Comparison of ENCODE assay signal across 15 cellular contexts in the genomic region with DNA sequence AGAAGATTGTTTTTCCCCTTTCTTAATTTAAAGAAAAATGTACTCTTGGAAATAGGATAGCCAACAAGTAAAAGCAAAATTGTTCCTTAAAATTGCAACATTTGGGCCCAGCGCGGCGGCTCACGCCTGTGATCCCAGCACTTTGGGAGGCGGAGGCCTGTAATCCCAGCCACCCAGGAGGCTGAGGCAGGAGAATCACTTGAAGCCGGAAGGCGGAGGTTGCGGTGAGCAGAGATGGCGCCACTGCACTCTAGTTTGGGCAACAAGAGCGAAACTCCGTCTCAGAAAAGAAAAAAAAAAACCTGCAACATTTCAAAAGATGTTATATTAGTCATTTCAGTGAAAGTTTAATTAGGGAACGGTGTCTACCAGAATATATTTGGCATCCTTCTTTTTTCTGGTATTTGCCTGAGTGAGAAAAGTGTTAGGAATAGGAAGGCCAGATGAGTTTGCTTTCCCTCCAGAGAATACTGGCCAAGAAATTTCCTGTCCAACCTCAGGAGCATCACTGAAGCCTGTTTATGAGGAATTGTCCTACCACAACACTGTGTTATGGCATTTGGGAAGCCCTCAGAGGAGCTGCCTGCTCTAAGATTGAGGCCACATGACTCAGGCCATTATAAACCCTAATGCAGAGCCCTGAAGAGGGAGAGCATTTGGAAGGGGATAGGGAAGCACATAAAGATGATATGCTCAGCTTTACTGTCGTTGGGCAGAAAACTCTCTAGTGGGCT. TPM values are rescaled to one million over a fixed set of nuclear protein-coding genes. Genes with fewer than 3 reads are reported as not detected.
DNase-seq lines count a peak whose midpoint lies in the region; ATAC-seq and TF ChIP-seq lines count a peak whose summit lies in the region.
"Had no signal": no experiment of that assay in that cellular context is flagged by ENCODE, and none has a peak within 500 bp of the region (broad histone marks: within the 10 kb centered on the region; RNA-seq: fewer than 3 reads in every experiment).

No MANE protein-coding gene starts in this region.

- ATAC-seq in right lobe of liver (no peak), HG03045 (IDR thresholded peaks at IDR 0.05; ENCODE audit: unreplicated experiment) (no peak)
- ATAC-seq: natural killer cell had no signal

- H3K27me3 ChIP-seq in adipocyte (replicated peaks; ENCODE audit: control insufficient read depth, insufficient read depth, low read length) (no peaks in the 10 kb centered on the region), iPS-18a (ENCODE audit: control insufficient read depth, insufficient read depth, low read length) (no peaks in the 10 kb centered on the region), testis (no peaks in the 10 kb centered on the region), right lobe of liver (peaks cover 0 to 7% of the 10 kb centered on the region in 2 donors)

- H3K4me3 ChIP-seq in adipocyte (ENCODE audit: low read length) (no peak overlapping the region), iPS-18a (ENCODE audit: low read length) (peak overlapping the region; percentile 100), testis (no peak overlapping the region), right lobe of liver (no peak overlapping the region)

- no peak for TF ChIP-seq CTCF in testis (IDR thresholded peaks at IDR 0.05)
- TF ChIP-seq CTCF in right lobe of liver (IDR thresholded peaks at IDR 0.05), result no peak

- intact Hi-C loops in testis (cut with DNase I; ENCODE audit: low total_unique reads), result no loop called here
- intact Hi-C loops in right lobe of liver (cut with DNase I), result loop anchor here in 1 of 2 donors (10.0 kb wide), 1 partner anchor 601 kb away; no protein-coding TSS in a partner anchor

- no peak overlapping the region for H3K27ac ChIP-seq in iPS-18a (ENCODE audit: low read length)
- peak overlapping the region in 1 of 2 donors; percentile 32 for H3K27ac ChIP-seq in testis
- H3K27ac ChIP-seq in right lobe of liver, result no peak overlapping the region
- H3K27ac ChIP-seq: HL-60, RWPE1 had no signal

- peak; percentile 40 for DNase-seq in GM04504 (ENCODE audit: low read depth)
- DNase-seq in adipocyte (ENCODE audit: low read depth), result peak; percentile 46
- DNase-seq in testis, result peak; percentile 61
- no peak for DNase-seq in stimulated activated CD4-positive, alpha-beta T cell treated with anti-CD3 and anti-CD28 coated beads, Interleukin-4, amount 100 ng/mL, for 4 hours
- no peak for DNase-seq in right lobe of liver
- no peak for DNase-seq in mesenteric fat pad (ENCODE audit: low spot score)
- DNase-seq: activated CD4-positive, alpha-beta T cell treated with anti-CD3 and anti-CD28 coated beads for 1 hour; activated T-cell treated with anti-CD3 and anti-CD28 coated beads, Interleukin-2, amount 50 U/mL, for 48 hours; natural killer cell; NCI-H1048; stimulated activated CD4-positive, alpha-beta T cell treated with anti-CD3 and anti-CD28 coated beads, Interleukin-12 subunit alpha, Interleukin-12 subunit beta, amount 100 ng/mL, for 4 hours had no signal

- H3K4me1 ChIP-seq in adipocyte (ENCODE audit: control insufficient read depth, insufficient read depth, low read length) (peaks cover 15% of the 10 kb centered on the region), iPS-18a (ENCODE audit: control insufficient read depth, low read depth, low read length) (peaks cover 44% of the 10 kb centered on the region), testis (peaks cover 2% of the 10 kb centered on the region), right lobe of liver (peaks cover 0 to 9% (median 0%) of the 10 kb centered on the region in 4 donors)

- WGBS in testis, 2 donors, result 48 to 75% methylated on average over 13 of the region's 13 CpGs
- WGBS in right lobe of liver (ENCODE audit: insufficient coverage, low coverage, low lambda C conversion rate, missing lambda C conversion rate), result 88% methylated on average over 10 of the region's 13 CpGs

- no peak overlapping the region for H3K9ac ChIP-seq in adipocyte (ENCODE audit: low read length)
- H3K9ac ChIP-seq in iPS-18a (ENCODE audit: low read length), result no peak overlapping the region

- H3K9me3 ChIP-seq in adipocyte (ENCODE audit: control insufficient read depth, low read length) (no peaks in the 10 kb centered on the region), iPS-18a (ENCODE audit: control insufficient read depth, low read depth, low read length) (no peaks in the 10 kb centered on the region), testis (no peaks in the 10 kb centered on the region), right lobe of liver (no peaks in the 10 kb centered on the region)

- TF ChIP-seq POLR2A in testis (IDR thresholded peaks at IDR 0.05), result no peak
- TF ChIP-seq POLR2A in right lobe of liver (IDR thresholded peaks at IDR 0.05), result no peak

- H3K36me3 ChIP-seq in adipocyte (ENCODE audit: control insufficient read depth, insufficient read depth, low read length, severe bottlenecking), result no peaks in the 10 kb centered on the region
- peaks cover 7% of the 10 kb centered on the region for H3K36me3 ChIP-seq in iPS-18a (ENCODE audit: control insufficient read depth, low read depth, low read length)
- no peaks in the 10 kb centered on the region for H3K36me3 ChIP-seq in testis (ENCODE audit: low read depth, missing control alignments)
- H3K36me3 ChIP-seq in right lobe of liver, result no peaks in the 10 kb centered on the region

RNA-seq across cellular contexts. Expression of a gene that starts 1.2 kb away (rescaled TPM):
- 10 to 100 TPM; 61.0 to 64.0 TPM for total RNA-seq in testis
- polyA plus RNA-seq in testis (ENCODE audit: insufficient read depth, low read depth, low replicate concordance), result 81.2 TPM
- 1 to 10 TPM in 5 of 6 experiments, under 1 TPM in 1; 0.64 to 7.5 (median 2.0) TPM for total RNA-seq in right lobe of liver
- 107 TPM for total RNA-seq in mesenteric fat pad
- total RNA-seq: natural killer cell had no signal

Comparison
In these comparisons a context has a peak if more than half of its experiments do, and no peak if none do; other contexts are left out.
1. DNase-seq: peak in GM04504 (single experiment), adipocyte (single experiment) and testis (single experiment); none in stimulated activated CD4-positive, alpha-beta T cell treated with anti-CD3 and anti-CD28 coated beads, Interleukin-4, amount 100 ng/mL, for 4 hours (0 of 2), right lobe of liver (0 of 3) and mesenteric fat pad (single experiment).
2. RNA of a gene that starts 1.2 kb away (total RNA-seq): 107 TPM in mesenteric fat pad (single experiment) and 61.0 to 64.0 TPM in testis; 0.64 to 7.5 TPM in right lobe of liver; every median in the first group is over 4 times any median in the second.